Comparison of ENCODE assay signal across 13 cellular contexts in the genomic region with DNA sequence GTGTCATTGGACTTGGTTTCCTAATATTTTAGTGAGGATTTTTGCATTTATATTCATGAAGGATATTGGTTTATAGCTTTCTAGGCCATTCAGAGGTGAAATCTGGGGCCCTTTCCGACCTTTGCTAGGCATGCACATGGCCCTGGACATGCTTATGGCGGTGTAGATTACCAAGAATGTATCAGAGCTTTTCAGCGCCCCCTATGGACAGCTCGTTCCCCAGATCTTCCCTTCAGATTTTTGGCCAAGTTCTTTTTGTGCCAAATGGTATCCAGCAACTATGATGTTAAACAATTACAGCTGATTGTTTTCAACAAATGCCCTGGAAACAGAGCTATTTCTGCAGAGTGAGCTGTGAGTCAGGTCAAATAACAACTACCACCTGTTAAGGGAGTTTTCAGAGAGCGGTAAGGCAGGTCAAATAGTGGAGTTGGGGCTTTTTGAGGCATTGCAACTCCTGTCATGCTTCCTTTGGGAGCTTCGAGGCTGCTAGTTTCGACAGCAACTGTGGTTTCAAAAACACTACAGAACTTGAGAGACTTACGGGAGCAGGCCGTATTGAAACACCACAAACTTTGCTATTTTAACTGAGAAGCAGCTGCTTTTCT.
DNase-seq lines count a peak whose midpoint lies in the region; ATAC-seq and TF ChIP-seq lines count a peak whose summit lies in the region.
"Had no signal": no experiment of that assay in that cellular context is flagged by ENCODE, and none has a peak within 500 bp of the region (broad histone marks: within the 10 kb centered on the region; RNA-seq: fewer than 3 reads in every experiment).

No MANE protein-coding gene starts in this region.

- no peaks in the 10 kb centered on the region for H3K9me3 Mint-ChIP-seq in activated T-helper 17 cell treated with anti-CD3 and anti-CD28 coated beads, Interleukin-2, amount 50 U/mL, for 72 hours
- H3K9me3 Mint-ChIP-seq: stimulated activated naive CD8-positive, alpha-beta T cell treated with anti-CD3 and anti-CD28 coated beads, Interleukin-15, Interleukin-2, amounts not matched to agents 100 ng/mL and 50 ng/mL, for 24 hours had no signal

- H3K4me3 ChIP-seq in BJ (ENCODE audit: low read depth, low read length) (no peak overlapping the region), GM12875 (ENCODE audit: low read depth, low read length) (no peak overlapping the region), epithelial cell of proximal tubule (ENCODE audit: low read depth, low read length) (no peak overlapping the region)

- no peaks in the 10 kb centered on the region for H3K36me3 Mint-ChIP-seq in activated T-helper 17 cell treated with anti-CD3 and anti-CD28 coated beads, Interleukin-2, amount 50 U/mL, for 72 hours (ENCODE audit: low read depth)

- TF ChIP-seq CTCF in BJ (IDR thresholded peaks at IDR 0.05; ENCODE audit: insufficient read depth, low read depth, low read length), result peak; percentile 23; the same call in 1 of the 2 replicates
- peak; percentile 16; the same call in 1 of the 2 replicates for TF ChIP-seq CTCF in GM12875 (IDR thresholded peaks at IDR 0.05; ENCODE audit: borderline replicate concordance, insufficient read depth, low read depth, low read length)
- peak; percentile 31 for TF ChIP-seq CTCF in epithelial cell of proximal tubule (conservative IDR thresholded peaks at IDR 0.05; ENCODE audit: low read depth, low read length)

- no peaks in the 10 kb centered on the region for H3K4me1 Mint-ChIP-seq in activated T-helper 17 cell treated with anti-CD3 and anti-CD28 coated beads, Interleukin-2, amount 50 U/mL, for 72 hours

- ATAC-seq in GM21528 (IDR thresholded peaks at IDR 0.05; ENCODE audit: low FRiP score, unreplicated experiment), result no peak
- no peak for ATAC-seq in activated T-helper 17 cell treated with anti-CD3 and anti-CD28 coated beads, Interleukin-2, amount 50 U/mL, for 72 hours (replicated peaks)

- no peaks in the 10 kb centered on the region for H3K27me3 Mint-ChIP-seq in activated T-helper 17 cell treated with anti-CD3 and anti-CD28 coated beads, Interleukin-2, amount 50 U/mL, for 72 hours
- H3K27me3 Mint-ChIP-seq: stimulated activated naive CD8-positive, alpha-beta T cell treated with anti-CD3 and anti-CD28 coated beads, Interleukin-15, Interleukin-2, amounts not matched to agents 100 ng/mL and 50 ng/mL, for 24 hours had no signal

- DNase-seq in BJ (ENCODE audit: low read depth) (no peak), NAMALWA (ENCODE audit: low spot score) (peak; percentile 36), epithelial cell of proximal tubule (ENCODE audit: low read depth) (no peak), hepatic stellate cell (ENCODE audit: low spot score) (no peak)
- DNase-seq in activated effector memory CD4-positive, alpha-beta T cell treated with anti-CD3 and anti-CD28 coated beads, Interleukin-2, amount 50 U/mL, for 16 hours, result no peak
- DNase-seq: activated T-cell treated with anti-CD3 and anti-CD28 coated beads, Interleukin-2, amount 50 U/mL, for 48 hours; anterior cingulate cortex; cortex of kidney; mammary epithelial cell had no signal

- CTCF ChIA-PET in BJ (lab: Yijun Ruan, JAX), result interaction anchor here (1.0 kb wide), 1 partner anchor 9 kb away, joined by 3 read pairs; no protein-coding TSS in a partner anchor

- POLR2A ChIA-PET in BJ (lab: Charles Lee), result no interaction called here

- H3K4me3 Mint-ChIP-seq in activated T-helper 17 cell treated with anti-CD3 and anti-CD28 coated beads, Interleukin-2, amount 50 U/mL, for 72 hours, result no peak overlapping the region
- H3K4me3 Mint-ChIP-seq: stimulated activated naive CD8-positive, alpha-beta T cell treated with anti-CD3 and anti-CD28 coated beads, Interleukin-15, Interleukin-2, amounts not matched to agents 100 ng/mL and 50 ng/mL, for 24 hours had no signal

- no peaks in the 10 kb centered on the region; the same call in 1 of the 2 replicates for H3K27me3 ChIP-seq in BJ (ENCODE audit: control insufficient read depth, insufficient read depth, low read length)

- H3K36me3 ChIP-seq in BJ (ENCODE audit: control insufficient read depth, insufficient read depth, low read length), result no peaks in the 10 kb centered on the region

- no peak overlapping the region for H3K27ac Mint-ChIP-seq in activated T-helper 17 cell treated with anti-CD3 and anti-CD28 coated beads, Interleukin-2, amount 50 U/mL, for 72 hours
- H3K27ac Mint-ChIP-seq: stimulated activated naive CD8-positive, alpha-beta T cell treated with anti-CD3 and anti-CD28 coated beads, Interleukin-15, Interleukin-2, amounts not matched to agents 100 ng/mL and 50 ng/mL, for 24 hours had no signal
